14 cellular contexts compared by ENCODE assay signal in the genomic region with DNA sequence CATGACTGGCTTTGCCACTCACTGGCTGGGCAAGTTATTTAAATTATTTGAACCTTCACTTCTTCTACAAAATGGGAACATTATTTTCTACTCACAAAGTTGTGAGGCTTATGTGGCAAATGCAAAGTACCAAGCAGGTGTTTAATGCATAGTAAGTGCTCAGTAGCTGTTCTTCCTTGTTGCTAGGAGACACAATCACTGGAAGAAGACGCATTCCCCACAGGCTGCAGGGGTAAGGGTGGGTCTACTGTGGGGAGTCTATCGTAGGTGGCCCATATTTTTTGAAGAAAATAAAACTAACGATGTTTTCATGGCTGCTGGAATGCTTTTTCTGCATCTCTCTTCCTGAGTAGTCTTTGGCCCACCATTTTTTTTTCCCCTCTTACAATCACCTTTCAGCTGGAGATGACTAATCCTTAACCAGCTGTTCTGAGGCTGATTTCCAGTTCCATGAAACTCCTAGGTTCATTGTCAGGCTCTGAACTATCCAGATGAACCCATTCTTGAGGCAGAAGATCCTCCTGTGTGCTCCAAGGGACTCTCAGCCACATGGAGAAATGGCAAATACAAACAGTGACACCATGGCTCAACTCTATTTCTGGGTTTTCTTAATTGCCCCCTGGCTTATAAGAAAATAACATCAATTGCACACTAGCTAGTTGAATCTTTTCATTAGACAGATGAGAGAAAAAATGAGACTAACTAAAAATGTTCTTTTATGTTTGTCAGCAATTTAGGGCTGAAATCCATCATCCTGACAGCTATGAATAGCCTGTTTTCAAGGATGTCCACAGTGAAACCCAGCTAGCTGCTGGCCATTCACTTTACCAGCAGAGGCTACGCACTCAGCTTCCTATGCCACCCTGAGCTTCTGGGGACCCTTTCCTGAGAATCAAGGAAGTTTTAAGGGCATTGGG.
A peak's percentile ranks its signal among the peaks of the same experiment; 100 is the strongest.
DNase-seq lines count a peak whose midpoint lies in the region; ATAC-seq and TF ChIP-seq lines count a peak whose summit lies in the region.
"Had no signal": no experiment of that assay in that cellular context is flagged by ENCODE, and none has a peak within 500 bp of the region (broad histone marks: within the 10 kb centered on the region; RNA-seq: fewer than 3 reads in every experiment).

No MANE protein-coding gene starts in this region.

- ATAC-seq in right cardiac atrium (no peak), Right ventricle myocardium superior (ENCODE audit: poor library complexity) (no peak), HG03039 (IDR thresholded peaks at IDR 0.05; ENCODE audit: unreplicated experiment) (peak; percentile 12)
- ATAC-seq: naive thymus-derived CD8-positive, alpha-beta T cell had no signal

- WGBS in right cardiac atrium = 74% methylated on average over 4 of the region's 4 CpGs
- WGBS in adrenal gland, 4 donors = 65 to 77% (median 69%) methylated on average over 4 of the region's 4 CpGs
- 85% methylated on average over 4 of the region's 4 CpGs for WGBS in prostate gland

- DNase-seq in right cardiac atrium (no peak), Right ventricle myocardium superior (no peak), adrenal gland (peak in 1 of 7 donors; percentile 42), renal cortical epithelial cell (ENCODE audit: low read depth) (peak; percentile 16), prostate gland (ENCODE audit: low spot score) (no peak), NOMO-1 treated with DMSO at 0.1 percent for 48 hours (lab: John Stamatoyannopoulos, UW; ENCODE audit: unreplicated experiment) (no peak), pons (ENCODE audit: low spot score) (no peak)
- DNase-seq: cerebellar nuclear complex; DMS153; naive thymus-derived CD8-positive, alpha-beta T cell; NCI-H1048 had no signal

- no peaks in the 10 kb centered on the region for H3K27me3 ChIP-seq in right cardiac atrium (ENCODE audit: control insufficient read depth, insufficient read depth)
- H3K27me3 ChIP-seq in adrenal gland = no peaks in the 10 kb centered on the region
- no peaks in the 10 kb centered on the region for H3K27me3 ChIP-seq in prostate gland (replicated peaks; ENCODE audit: insufficient read depth)

- H3K36me3 ChIP-seq in adrenal gland (replicated peaks in 1 of 2) (no peaks in the 10 kb centered on the region), prostate gland (no peaks in the 10 kb centered on the region)

- H3K27ac ChIP-seq in right cardiac atrium (ENCODE audit: low read length) (peak overlapping the region; percentile 67), adrenal gland (peak overlapping the region; percentile 10 to 73 (median 58)), prostate gland (no peak overlapping the region)
- H3K27ac ChIP-seq: foreskin keratinocyte had no signal

- intact Hi-C loops in right cardiac atrium (cut with DNase I) = no loop called here
- intact Hi-C loops in Right ventricle myocardium superior (cut with DNase I) = no loop called here
- intact Hi-C loops in adrenal gland (cut with DNase I) = loop anchor here in 1 of 2 donors (10.0 kb wide), 1 partner anchor 112 kb away; a partner anchor contains a TSS
- intact Hi-C loops in prostate gland (cut with DNase I) = loop anchor here (5.0 kb wide), 1 partner anchor 110 kb away; a partner anchor contains a TSS

- H3K9me3 ChIP-seq in right cardiac atrium (ENCODE audit: control insufficient read depth, low read length) (no peaks in the 10 kb centered on the region), adrenal gland (replicated peaks in 1 of 3) (no peaks in the 10 kb centered on the region), prostate gland (no peaks in the 10 kb centered on the region)

- H3K4me3 ChIP-seq in right cardiac atrium (ENCODE audit: low read length) (no peak overlapping the region), adrenal gland (no peak overlapping the region), prostate gland (no peak overlapping the region)
- H3K4me3 ChIP-seq: lung had no signal

- no peak for TF ChIP-seq CTCF in adrenal gland (IDR thresholded peaks at IDR 0.05)
- no peak for TF ChIP-seq CTCF in prostate gland (IDR thresholded peaks at IDR 0.05)

- TF ChIP-seq POLR2A in adrenal gland (IDR thresholded peaks at IDR 0.05) (peak in 1 of 2 donors; percentile 43), prostate gland (IDR thresholded peaks at IDR 0.05) (no peak)

- H3K4me1 ChIP-seq in right cardiac atrium (ENCODE audit: control insufficient read depth, insufficient read depth, low read length) (no peaks in the 10 kb centered on the region), adrenal gland (replicated peaks in 1 of 2) (peaks cover 25 to 46% of the 10 kb centered on the region in 2 donors), prostate gland (replicated peaks) (no peaks in the 10 kb centered on the region)
- H3K4me1 ChIP-seq: foreskin keratinocyte had no signal

Comparison
In these comparisons a context has a peak if more than half of its experiments do, and no peak if none do; other contexts are left out.
1. H3K27ac ChIP-seq: peak in right cardiac atrium (single experiment) and adrenal gland (5 of 5); none in prostate gland (0 of 2).